In genomic region chrY:11789057-11789456, GRCh38 we compare ENCODE assay signal across 7 cellular contexts.
DNase-seq lines count a peak whose midpoint lies in the region; ATAC-seq, FAIRE-seq and TF ChIP-seq lines count a peak whose summit lies in the region.
"Not testable (repeated sequence)": the region's sequence is repeated elsewhere in the genome, so short reads cannot be mapped to it uniquely, and the experiment has no call there.

No MANE protein-coding gene starts in this region.

- not testable (repeated sequence) for H2AFZ ChIP-seq in neural progenitor cell (replicated peaks)

- H3K36me3 Mint-ChIP-seq in WTC11, result peaks cover 15% of the 10 kb centered on the region
- not testable (repeated sequence) for H3K36me3 Mint-ChIP-seq in neural progenitor cell

- H3K27me3 Mint-ChIP-seq in WTC11 (ENCODE audit: low read depth); neural progenitor cell (ENCODE audit: insufficient read depth, low read depth): not testable (repeated sequence)

- POLR2A ChIA-PET in WTC11 (lab: Charles Lee), result not testable (repeated sequence)

- H3K36me3 ChIP-seq in neural progenitor cell, result not testable (repeated sequence)

- CTCF ChIA-PET in WTC11 (lab: Charles Lee), result not testable (repeated sequence)

- H3F3A ChIP-seq in neural progenitor cell (ENCODE audit: low read depth), result not testable (repeated sequence)

- H3K4me3 ChIP-seq in neural progenitor cell, result not testable (repeated sequence)

- not testable (repeated sequence) for H3K4me2 ChIP-seq in neural progenitor cell

- not testable (repeated sequence) for H3K4me1 Mint-ChIP-seq in WTC11, neural progenitor cell

- not testable (repeated sequence) for H3K79me2 ChIP-seq in neural progenitor cell (ENCODE audit: low read depth)

- peak; percentile 43; the same call in 1 of the 2 replicates for ATAC-seq in WTC11

- DNase-seq in G401 (ENCODE audit: low spot score) (peak; percentile 0), LHCN-M2 (ENCODE audit: low read depth) (peak; percentile 0), ecto neural progenitor cell (ENCODE audit: low spot score) (peak; percentile 4), kidney tubule cell (ENCODE audit: low spot score) (peak; percentile 1), neural progenitor cell (ENCODE audit: low spot score) (peak; percentile 15), urothelium cell line (ENCODE audit: low spot score) (peak; percentile 0)
- not testable (repeated sequence) for DNase-seq in WTC11 (ENCODE audit: low spot score)

- H3K27ac Mint-ChIP-seq in WTC11, neural progenitor cell: not testable (repeated sequence)

- H3K27me3 ChIP-seq in neural progenitor cell, result not testable (repeated sequence)

- H3K9me3 Mint-ChIP-seq in WTC11, result peaks cover 13% of the 10 kb centered on the region
- not testable (repeated sequence) for H3K9me3 Mint-ChIP-seq in neural progenitor cell

- in situ Hi-C loops in G401 (cut with HindIII; ENCODE audit: low sequenced_read_pairs), result not testable (repeated sequence)

- not testable (repeated sequence) for H3K4me3 Mint-ChIP-seq in WTC11, neural progenitor cell

- not testable (repeated sequence) for H4K20me1 ChIP-seq in neural progenitor cell (ENCODE audit: low read depth)

- FAIRE-seq in urothelium cell line (lab: Jason Lieb, UNC), result not testable (repeated sequence)

- not testable (repeated sequence) for H3K27ac ChIP-seq in neural progenitor cell

- not testable (repeated sequence) for H3K9me3 ChIP-seq in neural progenitor cell (ENCODE audit: low read depth)

- H3K9ac ChIP-seq in neural progenitor cell, result not testable (repeated sequence)

- not testable (repeated sequence) for H3K4me1 ChIP-seq in neural progenitor cell

- not testable (repeated sequence) for TF ChIP-seq CTCF in WTC11 (IDR thresholded peaks at IDR 0.05); neural progenitor cell (IDR thresholded peaks at IDR 0.05)
